8 cellular contexts compared by ENCODE assay signal in the genomic region with DNA sequence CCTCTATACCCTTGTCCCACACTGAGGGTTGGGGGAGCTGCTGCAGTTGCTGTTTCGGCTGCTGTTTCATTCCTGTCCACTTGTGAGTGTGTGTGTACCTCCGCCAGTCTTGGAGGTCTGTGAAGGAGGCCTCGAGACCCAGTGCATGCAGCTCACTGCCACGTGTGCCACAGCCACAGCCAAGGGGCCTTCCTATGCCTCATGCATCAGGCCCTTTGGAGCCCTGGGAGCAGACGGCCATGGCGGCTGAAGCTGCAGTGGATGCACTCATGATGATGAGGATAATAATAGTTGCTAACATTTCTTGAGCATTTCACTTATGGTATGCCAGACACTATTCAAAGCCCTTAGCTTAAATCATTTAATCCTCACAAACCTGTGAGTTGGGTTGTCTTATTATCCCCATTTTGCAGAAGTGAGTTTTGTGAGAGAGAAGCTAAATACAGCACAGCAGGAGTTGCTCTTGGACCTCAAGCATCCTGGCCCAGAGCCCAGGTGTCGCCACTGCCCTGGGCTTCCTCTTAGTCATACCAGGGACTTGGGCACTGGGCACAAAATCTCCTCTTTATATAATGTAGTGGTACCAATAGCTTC.
DNase-seq lines count a peak whose midpoint lies in the region; ATAC-seq and TF ChIP-seq lines count a peak whose summit lies in the region.

No MANE protein-coding gene starts in this region.

- H3K9me3 ChIP-seq in mucosa of rectum (ENCODE audit: control insufficient read depth in 2 of 2, low read length in 2 of 2): no peaks in the 10 kb centered on the region
- H3K9me3 ChIP-seq in HAP-1: no peaks in the 10 kb centered on the region

- in situ Hi-C loops in HAP-1 (cut with MboI; ENCODE audit: low sequenced_read_pairs): no loop called here

- no peak overlapping the region for H3K9ac ChIP-seq in mucosa of rectum (ENCODE audit: low read depth in 1 of 2, low read length in 2 of 2)

- H3K27ac ChIP-seq in mucosa of rectum (ENCODE audit: low read depth in 2 of 2, low read length in 2 of 2): peak overlapping the region; percentile 75 to 83

- no peaks in the 10 kb centered on the region for H3K36me3 ChIP-seq in mucosa of rectum (ENCODE audit: control insufficient read depth in 2 of 2, insufficient read depth in 2 of 2, low read length in 2 of 2)
- no peaks in the 10 kb centered on the region for H3K36me3 ChIP-seq in HAP-1 (replicated peaks)

- no peaks in the 10 kb centered on the region for H3K27me3 ChIP-seq in mucosa of rectum (ENCODE audit: control insufficient read depth in 2 of 2, insufficient read depth in 2 of 2, low read length in 2 of 2)
- H3K27me3 ChIP-seq in HAP-1 (ENCODE audit: low read depth): peaks cover 72% of the 10 kb centered on the region

- TF ChIP-seq CTCF in GM12865 (IDR thresholded peaks at IDR 0.05; ENCODE audit: insufficient read depth, low read depth, low read length, missing control alignments): peak; percentile 6

- no peak for ATAC-seq in GM18517 (IDR thresholded peaks at IDR 0.05; ENCODE audit: unreplicated experiment)

- H3K4me1 ChIP-seq in mucosa of rectum (ENCODE audit: control insufficient read depth in 2 of 2, insufficient read depth in 2 of 2, low read length in 2 of 2): peaks cover 19 to 30% of the 10 kb centered on the region in 2 donors
- no peaks in the 10 kb centered on the region for H3K4me1 ChIP-seq in HAP-1

- peak overlapping the region; percentile 54 for H3K4me3 ChIP-seq in GM12865 (ENCODE audit: low read depth, low read length)
- peak overlapping the region in 1 of 2 donors; percentile 7 for H3K4me3 ChIP-seq in mucosa of rectum (ENCODE audit: low read length in 2 of 2)
- H3K4me3 ChIP-seq in HAP-1: no peak overlapping the region

- DNase-seq in GM12865 (ENCODE audit: low read depth): peak; percentile 79
- peak; percentile 64 for DNase-seq in NCI-H2196 (lab: John Stamatoyannopoulos, UW; ENCODE audit: unreplicated experiment)
- DNase-seq in cerebellar cortex (ENCODE audit: low spot score): peak; percentile 25
- DNase-seq in NOMO-1 treated with dmso at 0.1 percent for 144 hours (lab: John Stamatoyannopoulos, UW; ENCODE audit: unreplicated experiment): no peak
- no peak for DNase-seq in UCSD-AML1 (lab: John Stamatoyannopoulos, UW; ENCODE audit: unreplicated experiment)
- no peak for DNase-seq in HAP-1 (ENCODE audit: low spot score in 2 of 2)

Comparison
In these comparisons a context has a peak if more than half of its experiments do, and no peak if none do; other contexts are left out.
1. DNase-seq: peak in GM12865 (single experiment), NCI-H2196 (single experiment) and cerebellar cortex (single experiment); none in NOMO-1 treated with dmso at 0.1 percent for 144 hours (single experiment), UCSD-AML1 (single experiment) and HAP-1 (0 of 2).